In the genomic region with DNA sequence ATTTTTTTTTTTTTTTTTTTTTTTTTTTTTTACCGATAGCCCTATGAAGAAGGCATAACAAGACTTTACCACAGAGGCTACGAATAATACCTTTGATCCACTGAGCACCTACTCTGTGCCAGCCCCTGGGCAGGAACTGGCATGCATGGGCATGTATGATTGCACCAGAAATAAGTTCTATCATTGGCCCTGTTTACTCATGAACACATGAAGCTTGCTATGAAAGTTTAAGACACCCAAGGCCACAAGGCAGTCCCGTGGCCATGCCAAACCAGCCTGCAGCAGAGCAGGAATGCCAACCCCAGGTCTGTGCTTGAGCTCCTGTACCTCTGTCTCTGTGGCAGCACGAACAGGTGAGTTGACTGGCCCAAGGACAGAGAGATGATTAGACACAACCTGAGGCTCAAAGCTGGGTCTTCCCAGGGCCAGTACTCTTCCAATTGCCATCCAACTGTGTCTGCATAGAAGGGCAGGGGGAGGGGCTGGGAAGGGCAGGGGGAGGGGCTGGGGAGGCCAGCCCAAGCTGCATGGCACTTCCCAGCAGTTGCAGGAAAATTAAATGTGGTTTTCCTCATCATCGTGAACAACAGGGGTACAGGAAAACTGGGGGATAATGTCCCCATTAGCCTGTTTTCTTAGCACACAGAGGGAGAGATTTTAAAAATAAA, we compare ENCODE assay signal across 21 cellular contexts.
DNase-seq lines count a peak whose midpoint lies in the region; ATAC-seq and TF ChIP-seq lines count a peak whose summit lies in the region.
"Had no signal": no experiment of that assay in that cellular context is flagged by ENCODE, and none has a peak within 500 bp of the region (broad histone marks: within the 10 kb centered on the region; RNA-seq: fewer than 3 reads in every experiment).

No MANE protein-coding gene starts in this region.

- DNase-seq in H7 (peak; percentile 71), RWPE2 (ENCODE audit: low spot score) (no peak), mesendoderm (no peak)
- DNase-seq: CD8-positive, alpha-beta memory T cell; GDM1; KG1; NCI-H1105; NCI-H146; NCI-H2227 treated with DMSO at 0.1 percent for 48 hours; NCI-H510A; NCI-H774; NK-92 treated with Interleukin-12 subunit alpha and Interleukin-12 subunit beta, amount 100 ng/mL, for 24 hours; SHP77; T-helper 1 cell had no signal

- peak overlapping the region; percentile 12 for H3K56ac ChIP-seq in mesendoderm (ENCODE audit: low read length)

- no peak overlapping the region for H2BK15ac ChIP-seq in mesendoderm (replicated peaks; ENCODE audit: low read depth)

- H3K79me2 ChIP-seq in mesendoderm (ENCODE audit: control insufficient read depth, insufficient read depth, low read length): no peaks in the 10 kb centered on the region

- no peak overlapping the region for H3K4me3 ChIP-seq in H7 (ENCODE audit: insufficient read depth, low read depth, low read length)
- H3K4me3 ChIP-seq in RWPE2 (ENCODE audit: severe bottlenecking): no peak overlapping the region
- no peak overlapping the region for H3K4me3 ChIP-seq in mesendoderm (ENCODE audit: low read length)
- H3K4me3 ChIP-seq: HAP-1, SK-N-MC had no signal

- no peak overlapping the region for H2AK5ac ChIP-seq in mesendoderm (ENCODE audit: low read length)

- H3K27me3 ChIP-seq in H7 (ENCODE audit: control insufficient read depth, insufficient read depth, low read length) (no peaks in the 10 kb centered on the region; the same call in 1 of the 2 replicates), RWPE2 (ENCODE audit: insufficient read depth, poor library complexity, severe bottlenecking) (no peaks in the 10 kb centered on the region), mesendoderm (ENCODE audit: insufficient read depth, low read length, poor library complexity) (no peaks in the 10 kb centered on the region)

- no peaks in the 10 kb centered on the region for H3K9me3 ChIP-seq in RWPE2 (ENCODE audit: severe bottlenecking)
- H3K9me3 ChIP-seq: HAP-1 had no signal

- H3K4me1 ChIP-seq in RWPE2 (ENCODE audit: insufficient read depth, poor library complexity, severe bottlenecking) (no peaks in the 10 kb centered on the region), mesendoderm (ENCODE audit: control insufficient read depth, low read depth, low read length) (no peaks in the 10 kb centered on the region)

- H3K18ac ChIP-seq in mesendoderm (ENCODE audit: low read length): no peak overlapping the region

- no peak for TF ChIP-seq POLR2A in GM18505 (IDR thresholded peaks at IDR 0.05; ENCODE audit: borderline replicate concordance, extremely low read depth, insufficient read depth, insufficient read length)

- no peak overlapping the region for H2BK120ac ChIP-seq in mesendoderm (ENCODE audit: low read depth, low read length)

- no peaks in the 10 kb centered on the region for H3K36me3 ChIP-seq in H7 (replicated peaks; ENCODE audit: control insufficient read depth, insufficient read depth, low read length)
- no peaks in the 10 kb centered on the region for H3K36me3 ChIP-seq in RWPE2 (ENCODE audit: low read depth)
- no peaks in the 10 kb centered on the region for H3K36me3 ChIP-seq in mesendoderm (ENCODE audit: control insufficient read depth, insufficient read depth, low read length)
- H3K36me3 ChIP-seq: HAP-1 had no signal

- H3K4me2 ChIP-seq in mesendoderm (ENCODE audit: low read length): no peak overlapping the region

- H3K79me1 ChIP-seq in mesendoderm (ENCODE audit: low read length): no peaks in the 10 kb centered on the region

- H4K5ac ChIP-seq in mesendoderm (ENCODE audit: low read length): no peak overlapping the region

- H3K27ac ChIP-seq in RWPE2 (ENCODE audit: poor library complexity, severe bottlenecking) (no peak overlapping the region), mesendoderm (ENCODE audit: low read depth, low read length) (no peak overlapping the region)
- H3K27ac ChIP-seq: C4-2B, SK-N-MC had no signal

- ATAC-seq in RWPE2 (ENCODE audit: low read depth) (peak; percentile 38; the same call in 2 of the 3 replicates), esophagus mucosa (peak; percentile 84), GM18505 (IDR thresholded peaks at IDR 0.05; ENCODE audit: unreplicated experiment) (no peak), HG03520 (IDR thresholded peaks at IDR 0.05; ENCODE audit: unreplicated experiment) (no peak), GM21526 (IDR thresholded peaks at IDR 0.05; ENCODE audit: low FRiP score, unreplicated experiment) (no peak)

- H4K8ac ChIP-seq in mesendoderm (ENCODE audit: low read depth, low read length): no peak overlapping the region

- H3K9ac ChIP-seq in mesendoderm (ENCODE audit: low read length): no peak overlapping the region

- no peak overlapping the region for H2BK5ac ChIP-seq in mesendoderm (ENCODE audit: low read length)

- WGBS in mesendoderm (ENCODE audit: extremely low coverage, insufficient coverage, low lambda C conversion rate): no CpG with 5 or more reads among the region's 5 CpGs

- no peak overlapping the region for H3K4ac ChIP-seq in mesendoderm (ENCODE audit: low read depth, low read length)

- TF ChIP-seq CTCF in RWPE2 (IDR thresholded peaks at IDR 0.05; ENCODE audit: poor library complexity, severe bottlenecking): no peak

- no peak overlapping the region for H3K23ac ChIP-seq in mesendoderm (ENCODE audit: low read length)

Comparison
In these comparisons a context has a peak if more than half of its experiments do, and no peak if none do; other contexts are left out.
1. ATAC-seq: peak in RWPE2 (single experiment) and esophagus mucosa (single experiment); none in GM18505 (single experiment), HG03520 (single experiment) and GM21526 (single experiment).